ENCODE assay signal across 1 cellular context in genomic region chr19:40570313-40571004, GRCh38.
TF ChIP-seq lines count a peak whose summit lies in the region.

No MANE protein-coding gene starts in this region.

TF ChIP-seq in K562, 482 proteins besides CTCF, POLR2A, EP300 and RAD21 (continued from another document and continues in another):
- TF ChIP-seq REST (CRISPR knock-in tag; IDR thresholded peaks at IDR 0.05; ENCODE audit: low read depth) (no peak), E2F8 (IDR thresholded peaks at IDR 0.05; ENCODE audit: low read depth, partially characterized antibody) (no peak), SMC3 (conservative IDR thresholded peaks at IDR 0.05; ENCODE audit: insufficient read depth, low read depth, low read length) (peak; percentile 13; the same call in 1 of the 2 replicates), SNIP1 (IDR thresholded peaks at IDR 0.05; ENCODE audit: low read depth) (no peak), NCOA6 (IDR thresholded peaks at IDR 0.05) (peak; percentile 54; the same call in 1 of the 2 replicates), CBFA2T2 (conservative IDR thresholded peaks at IDR 0.05) (no peak), SIRT6 (IDR thresholded peaks at IDR 0.05; ENCODE audit: low read depth, low read length) (no peak), CBX8 (IDR thresholded peaks at IDR 0.05; ENCODE audit: borderline replicate concordance, extremely low read depth, low read depth, low read length, poor library complexity, severe bottlenecking) (no peak), ZBTB2 (IDR thresholded peaks at IDR 0.05) (peak; percentile 73), ZBTB7A (IDR thresholded peaks at IDR 0.05; ENCODE audit: borderline replicate concordance, control insufficient read depth, low read depth, low read length) (peak; percentile 27), PYGO2 (tag; IDR thresholded peaks at IDR 0.05) (no peak), SP1 (CRISPR knock-in tag; IDR thresholded peaks at IDR 0.05) (peak; percentile 98), ZNF655 (CRISPR knock-in tag; IDR thresholded peaks at IDR 0.05) (no peak), DLX4 (CRISPR knock-in tag; IDR thresholded peaks at IDR 0.05) (no peak), CREM (IDR thresholded peaks at IDR 0.05; ENCODE audit: low read depth) (peak; percentile 75), HMBOX1 (IDR thresholded peaks at IDR 0.05) (peak; percentile 43; the same call in 1 of the 2 replicates), NR2C1 (IDR thresholded peaks at IDR 0.05) (no peak), NR2C1 (tag; IDR thresholded peaks at IDR 0.05) (no peak), SMAD1 (IDR thresholded peaks at IDR 0.05; ENCODE audit: low read depth, low read length, partially characterized antibody) (no peak), ZNF551 (CRISPR knock-in tag; IDR thresholded peaks at IDR 0.05) (no peak), NCOA4 (IDR thresholded peaks at IDR 0.05; ENCODE audit: partially characterized antibody) (no peak), HNRNPLL (IDR thresholded peaks at IDR 0.05; ENCODE audit: low read depth, low read length, poor library complexity, severe bottlenecking) (no peak), MYC (IDR thresholded peaks at IDR 0.05; ENCODE audit: low read depth, low read length) (peak; percentile 69; the same call in 1 of the 2 replicates), MYC (CRISPR knock-in tag; IDR thresholded peaks at IDR 0.05; ENCODE audit: borderline replicate concordance, low read depth) (no peak), TCF7 (IDR thresholded peaks at IDR 0.05; ENCODE audit: borderline replicate concordance) (no peak), NEUROD1 (IDR thresholded peaks at IDR 0.05; ENCODE audit: borderline replicate concordance, low read depth, low read length, partially characterized antibody) (peak; percentile 8), FOXM1 (IDR thresholded peaks at IDR 0.05; ENCODE audit: low read depth) (no peak), FOXM1 (CRISPR knock-in tag; IDR thresholded peaks at IDR 0.05; ENCODE audit: low read depth) (0 out of 2 replicates have a peak, but pooled peaks have one; percentile 34), ZNF695 (CRISPR knock-in tag; IDR thresholded peaks at IDR 0.05) (no peak), HDAC6 (IDR thresholded peaks at IDR 0.05; ENCODE audit: low read depth, low read length) (no peak), CREB3L1 (IDR thresholded peaks at IDR 0.05; ENCODE audit: borderline replicate concordance, low read depth) (peak; percentile 37; the same call in 1 of the 2 replicates), SP2 (IDR thresholded peaks at IDR 0.05; ENCODE audit: extremely low read depth, low read depth, low read length, poor library complexity, severe bottlenecking) (peak; percentile 8), HEY1 (CRISPR knock-in tag; IDR thresholded peaks at IDR 0.05; ENCODE audit: borderline replicate concordance) (no peak), TAF9B (IDR thresholded peaks at IDR 0.05; ENCODE audit: partially characterized antibody) (no peak), L3MBTL2 (IDR thresholded peaks at IDR 0.05) (peak; percentile 87), EGR1 (conservative IDR thresholded peaks at IDR 0.05) (peak; percentile 98), SETDB1 (IDR thresholded peaks at IDR 0.05; ENCODE audit: low read length) (no peak), MCM3 (IDR thresholded peaks at IDR 0.05) (no peak), ZNF277 (CRISPR knock-in tag; IDR thresholded peaks at IDR 0.05; ENCODE audit: borderline replicate concordance) (no peak), ZNF124 (CRISPR knock-in tag; IDR thresholded peaks at IDR 0.05) (no peak), NONO (IDR thresholded peaks at IDR 0.05; ENCODE audit: low read depth in 2 of 2, low read length in 1 of 2) (peak in 1 of 2 experiments; percentile 64; a peak in 2 of 4 replicates), ATF7 (IDR thresholded peaks at IDR 0.05) (peak; percentile 77), CBX2 (IDR thresholded peaks at IDR 0.05; ENCODE audit: insufficient read depth, low read length, poor library complexity, severe bottlenecking) (no peak), MCM7 (IDR thresholded peaks at IDR 0.05) (no peak), BRD4 (IDR thresholded peaks at IDR 0.05) (no peak), E2F6 (IDR thresholded peaks at IDR 0.05; ENCODE audit: borderline replicate concordance in 1 of 2, extremely low read depth in 1 of 2, insufficient read depth in 1 of 2, insufficient read length in 1 of 2, low read depth in 1 of 2, low read length in 1 of 2, poor library complexity in 1 of 2, severe bottlenecking in 1 of 2) (peak; percentile 88 to 97), DNMT1 (IDR thresholded peaks at IDR 0.05) (no peak), FOXJ3 (CRISPR knock-in tag; IDR thresholded peaks at IDR 0.05) (no peak), SRF (CRISPR knock-in tag; IDR thresholded peaks at IDR 0.05) (0 out of 4 replicates have a peak, but pooled peaks of 1 of the 2 experiments have one; percentile 53), ZFP91 (CRISPR knock-in tag; IDR thresholded peaks at IDR 0.05) (no peak), OTX1 (CRISPR knock-in tag; IDR thresholded peaks at IDR 0.05) (0 out of 2 replicates have a peak, but pooled peaks have one; percentile 21), CGGBP1 (CRISPR knock-in tag; IDR thresholded peaks at IDR 0.05) (no peak), DPF2 (IDR thresholded peaks at IDR 0.05) (0 out of 2 replicates have a peak, but pooled peaks have one; percentile 20), JUN (IDR thresholded peaks at IDR 0.05; ENCODE audit: borderline replicate concordance, low read depth, low read length) (0 out of 2 replicates have a peak, but pooled peaks have one; percentile 5), JUN (CRISPR knock-in tag; IDR thresholded peaks at IDR 0.05; ENCODE audit: borderline replicate concordance) (no peak)
